Comparison of ENCODE assay signal across 1 cellular context in the genomic region with DNA sequence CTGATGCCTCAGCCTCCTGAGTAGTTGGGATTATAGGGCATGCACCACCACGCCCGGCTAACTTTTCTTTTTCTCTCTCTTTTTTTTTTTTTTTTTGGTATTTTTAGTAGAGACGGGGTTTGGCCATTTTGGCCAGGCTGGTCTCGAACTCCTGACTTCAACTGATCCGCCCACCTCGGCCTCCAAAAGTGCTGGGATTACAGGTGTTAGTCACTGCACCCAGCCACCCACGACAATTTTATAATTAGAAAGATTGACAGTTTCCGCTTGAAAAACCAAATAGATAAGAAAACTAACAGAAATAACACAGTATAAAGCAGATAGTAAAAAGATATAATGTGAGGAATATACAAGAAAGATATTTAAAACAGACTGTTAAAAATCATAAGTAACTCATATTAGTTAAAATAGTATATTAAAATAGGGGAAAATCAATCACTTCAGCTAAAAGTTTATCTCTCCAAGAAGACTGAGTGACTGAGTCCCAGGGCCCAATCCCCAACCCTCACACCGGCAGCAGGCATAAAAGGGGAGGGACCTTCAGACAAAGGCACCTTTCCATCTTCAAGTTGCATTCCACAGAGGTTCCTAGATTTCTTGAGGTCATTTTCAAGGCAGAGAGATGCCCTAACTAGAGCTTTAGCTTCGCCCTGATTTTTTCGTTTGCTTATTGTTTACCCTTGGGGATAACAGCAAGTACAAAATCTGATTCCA.
TF ChIP-seq lines count a peak whose summit lies in the region.

No MANE protein-coding gene starts in this region.

TF ChIP-seq in GM23338, 12 proteins besides CTCF, POLR2A, EP300 and RAD21 (continued from another document):
- TF ChIP-seq, protein P1, sequence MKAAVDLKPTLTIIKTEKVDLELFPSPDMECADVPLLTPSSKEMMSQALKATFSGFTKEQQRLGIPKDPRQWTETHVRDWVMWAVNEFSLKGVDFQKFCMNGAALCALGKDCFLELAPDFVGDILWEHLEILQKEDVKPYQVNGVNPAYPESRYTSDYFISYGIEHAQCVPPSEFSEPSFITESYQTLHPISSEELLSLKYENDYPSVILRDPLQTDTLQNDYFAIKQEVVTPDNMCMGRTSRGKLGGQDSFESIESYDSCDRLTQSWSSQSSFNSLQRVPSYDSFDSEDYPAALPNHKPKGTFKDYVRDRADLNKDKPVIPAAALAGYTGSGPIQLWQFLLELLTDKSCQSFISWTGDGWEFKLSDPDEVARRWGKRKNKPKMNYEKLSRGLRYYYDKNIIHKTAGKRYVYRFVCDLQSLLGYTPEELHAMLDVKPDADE (IDR thresholded peaks at IDR 0.05) = no peak
- TF ChIP-seq POLR2AphosphoS5 (IDR thresholded peaks at IDR 0.05; ENCODE audit: low read depth) = no peak
- no peak for TF ChIP-seq STAT1 (IDR thresholded peaks at IDR 0.05; ENCODE audit: unreplicated experiment)
- TF ChIP-seq EZH2 (IDR thresholded peaks at IDR 0.05; ENCODE audit: low read depth, unreplicated experiment) = no peak
